In genomic region chr10:22714524-22715289, GRCh38 we compare ENCODE assay signal across 8 cellular contexts. TPM values are rescaled to one million over a fixed set of nuclear protein-coding genes. Genes with fewer than 3 reads are reported as not detected.
DNase-seq lines count a peak whose midpoint lies in the region; ATAC-seq and TF ChIP-seq lines count a peak whose summit lies in the region.

Gene PIP4K2A (minus strand): TSS chr10:22714578. CDS start chr10:22714326, 252 bp downstream.

- H3K4me1 Mint-ChIP-seq in Calu3 (ENCODE audit: low read depth, unreplicated experiment) (peaks cover 18% of the 10 kb centered on the region), osteocyte (ENCODE audit: unreplicated experiment) (peaks cover 28% of the 10 kb centered on the region)
- peaks cover 29% of the 10 kb centered on the region for H3K4me1 Mint-ChIP-seq in activated naive CD8-positive, alpha-beta T cell treated with anti-CD3 and anti-CD28 coated beads for 36 hours

- TF ChIP-seq POLR2A in testis (IDR thresholded peaks at IDR 0.05) = no peak

- H3K27me3 ChIP-seq in HL-60 (ENCODE audit: insufficient read depth, poor library complexity, severe bottlenecking) (no peaks in the 10 kb centered on the region), testis (no peaks in the 10 kb centered on the region)

- H3K36me3 Mint-ChIP-seq in Calu3 (ENCODE audit: insufficient read depth, unreplicated experiment) = peaks cover 25% of the 10 kb centered on the region
- peaks cover 16% of the 10 kb centered on the region for H3K36me3 Mint-ChIP-seq in activated naive CD8-positive, alpha-beta T cell treated with anti-CD3 and anti-CD28 coated beads for 36 hours
- no peaks in the 10 kb centered on the region for H3K36me3 Mint-ChIP-seq in osteocyte (ENCODE audit: unreplicated experiment)

- 14 to 18% methylated on average over 15 to 36 of the region's 75 CpGs for WGBS in testis, 2 donors

- no TSS peak for BruUV-seq in Calu3 (replicated peaks; lab: Mats Ljungman, UMichigan)

- H3K4me3 ChIP-seq in HL-60 (replicated peaks; ENCODE audit: insufficient read depth, low read length) (peak within 1 kb of the TSS; percentile 69), testis (peak within 1 kb of the TSS; percentile 70 to 92)

- DNase-seq in Calu3 (peak; percentile 78), HL-60 (ENCODE audit: low read depth in 1 of 2, low spot score in 1 of 2) (peak in 1 of 2 experiments; percentile 22), head of caudate nucleus (peak in 40 of 42 donors; percentile 56 to 91 (median 82)), osteocyte (ENCODE audit: extremely low spot score, unreplicated experiment) (peak; percentile 90), testis (peak; percentile 75)
- DNase-seq in activated naive CD8-positive, alpha-beta T cell treated with anti-CD3 and anti-CD28 coated beads for 36 hours = peak; percentile 87

- no peaks in the 10 kb centered on the region for H3K36me3 ChIP-seq in testis (ENCODE audit: low read depth, missing control alignments)

- no peaks in the 10 kb centered on the region for H3K9me3 ChIP-seq in testis

- H3K27me3 Mint-ChIP-seq in Calu3 (ENCODE audit: unreplicated experiment) = no peaks in the 10 kb centered on the region
- H3K27me3 Mint-ChIP-seq in activated naive CD8-positive, alpha-beta T cell treated with anti-CD3 and anti-CD28 coated beads for 36 hours = no peaks in the 10 kb centered on the region
- no peaks in the 10 kb centered on the region for H3K27me3 Mint-ChIP-seq in osteocyte (ENCODE audit: unreplicated experiment)

- CTCF ChIA-PET in Calu3 (lab: Charles Lee) = no interaction called here

- H3K27ac ChIP-seq in HL-60 (replicated peaks) (peak within 1 kb of the TSS; percentile 69), testis (peak within 1 kb of the TSS; percentile 74 to 76)

- no peak for TF ChIP-seq CTCF in Calu3 (IDR thresholded peaks at IDR 0.05; ENCODE audit: unreplicated experiment)
- TF ChIP-seq CTCF in HL-60 (IDR thresholded peaks at IDR 0.05; ENCODE audit: insufficient read depth, low read length) = no peak
- TF ChIP-seq CTCF in osteocyte (IDR thresholded peaks at IDR 0.05) = no peak
- no peak for TF ChIP-seq CTCF in testis (IDR thresholded peaks at IDR 0.05)

- peak within 1 kb of the TSS; percentile 76 for H3K4me3 Mint-ChIP-seq in Calu3 (ENCODE audit: low read depth, unreplicated experiment)
- peak within 1 kb of the TSS; percentile 89 for H3K4me3 Mint-ChIP-seq in activated naive CD8-positive, alpha-beta T cell treated with anti-CD3 and anti-CD28 coated beads for 36 hours
- H3K4me3 Mint-ChIP-seq in osteocyte (ENCODE audit: unreplicated experiment) = peak within 1 kb of the TSS; percentile 84

- H3K9me3 Mint-ChIP-seq in Calu3 (ENCODE audit: low read depth, unreplicated experiment) = no peaks in the 10 kb centered on the region
- no peaks in the 10 kb centered on the region for H3K9me3 Mint-ChIP-seq in activated naive CD8-positive, alpha-beta T cell treated with anti-CD3 and anti-CD28 coated beads for 36 hours
- H3K9me3 Mint-ChIP-seq in osteocyte (ENCODE audit: unreplicated experiment) = no peaks in the 10 kb centered on the region

- ATAC-seq in GM19463 (IDR thresholded peaks at IDR 0.05; ENCODE audit: unreplicated experiment) (peak; percentile 82), SK-N-SH treated with all-trans-retinoic acid at 6 μM for 48 hours (peak; percentile 75)

- H3K27ac Mint-ChIP-seq in Calu3 (ENCODE audit: unreplicated experiment) (peak within 1 kb of the TSS; percentile 21), osteocyte (ENCODE audit: unreplicated experiment) (peak within 1 kb of the TSS; percentile 73)
- H3K27ac Mint-ChIP-seq in activated naive CD8-positive, alpha-beta T cell treated with anti-CD3 and anti-CD28 coated beads for 36 hours = peak within 1 kb of the TSS; percentile 89

- H3K4me1 ChIP-seq in testis = peaks cover 3% of the 10 kb centered on the region

- intact Hi-C loops in Calu3 (cut with micrococcal nuclease; ENCODE audit: unreplicated experiment) (loop anchor here (5.0 to 10.0 kb wide), 2 partner anchors 87 to 270 kb away; no protein-coding TSS in a partner anchor), head of caudate nucleus (cut with DNase I) (loop anchor here (5.0 kb wide), 2 partner anchors 97 to 268 kb away; no protein-coding TSS in a partner anchor), testis (cut with DNase I; ENCODE audit: low total_unique reads) (no loop called here)

TF ChIP-seq in SK-N-SH treated with all-trans-retinoic acid at 6 μM for 48 hours, 23 proteins besides CTCF, POLR2A, EP300 and RAD21:
- TF ChIP-seq ISL1 (CRISPR knock-in tag; IDR thresholded peaks at IDR 0.05) = no peak
- TF ChIP-seq ZNF70 (CRISPR knock-in tag; IDR thresholded peaks at IDR 0.05) = no peak
- TF ChIP-seq ZNF565 (CRISPR knock-in tag; conservative IDR thresholded peaks at IDR 0.05; ENCODE audit: low read depth) = no peak
- TF ChIP-seq PATZ1 (CRISPR knock-in tag; IDR thresholded peaks at IDR 0.05; ENCODE audit: borderline replicate concordance) = no peak
- no peak for TF ChIP-seq OSR1 (CRISPR knock-in tag; IDR thresholded peaks at IDR 0.05)
- no peak for TF ChIP-seq TCF4 (CRISPR knock-in tag; IDR thresholded peaks at IDR 0.05; ENCODE audit: borderline replicate concordance)
- TF ChIP-seq ZC3H10 (CRISPR knock-in tag; IDR thresholded peaks at IDR 0.05) = no peak
- no peak for TF ChIP-seq BACH2 (CRISPR knock-in tag; IDR thresholded peaks at IDR 0.05; ENCODE audit: borderline replicate concordance)
- TF ChIP-seq ARNTL (CRISPR knock-in tag; IDR thresholded peaks at IDR 0.05; ENCODE audit: borderline replicate concordance, low read depth) = no peak
- TF ChIP-seq CSDC2 (CRISPR knock-in tag; IDR thresholded peaks at IDR 0.05) = no peak
- no peak for TF ChIP-seq ZNF8 (CRISPR knock-in tag; IDR thresholded peaks at IDR 0.05)
- no peak for TF ChIP-seq ESRRG (CRISPR knock-in tag; IDR thresholded peaks at IDR 0.05)
- TF ChIP-seq CSRNP3 (CRISPR knock-in tag; IDR thresholded peaks at IDR 0.05) = no peak
- TF ChIP-seq ZFP30 (CRISPR knock-in tag; IDR thresholded peaks at IDR 0.05) = no peak
- no peak for TF ChIP-seq RARB (CRISPR knock-in tag; IDR thresholded peaks at IDR 0.05)
- no peak for TF ChIP-seq CREB5 (CRISPR knock-in tag; IDR thresholded peaks at IDR 0.05; ENCODE audit: low read depth)

RNA-seq across cellular contexts. Expression of gene PIP4K2A, which starts in this region (rescaled TPM):
- total RNA-seq in Calu3 (2022) = 22.7 and 24.2 TPM in 2 replicates
- total RNA-seq in activated naive CD8-positive, alpha-beta T cell treated with anti-CD3 and anti-CD28 coated beads for 36 hours = 100 to 1,000 TPM; 111 to 118 TPM
- total RNA-seq in osteocyte = 41.1 and 52.7 TPM in 2 replicates
- total RNA-seq in testis = 10 to 100 TPM; 12.6 to 15.8 TPM
- polyA plus RNA-seq in testis (ENCODE audit: insufficient read depth, low read depth, low replicate concordance) = 26.0 TPM

Comparison
In these comparisons a context has a peak if more than half of its experiments do, and no peak if none do; other contexts are left out.
1. H3K27ac Mint-ChIP-seq: peak in every context shown above with its lines; median percentile 89 in activated naive CD8-positive, alpha-beta T cell treated with anti-CD3 and anti-CD28 coated beads for 36 hours; 73 in osteocyte; 21 in Calu3.